Comparison of ENCODE assay signal across 8 cellular contexts in the genomic region with DNA sequence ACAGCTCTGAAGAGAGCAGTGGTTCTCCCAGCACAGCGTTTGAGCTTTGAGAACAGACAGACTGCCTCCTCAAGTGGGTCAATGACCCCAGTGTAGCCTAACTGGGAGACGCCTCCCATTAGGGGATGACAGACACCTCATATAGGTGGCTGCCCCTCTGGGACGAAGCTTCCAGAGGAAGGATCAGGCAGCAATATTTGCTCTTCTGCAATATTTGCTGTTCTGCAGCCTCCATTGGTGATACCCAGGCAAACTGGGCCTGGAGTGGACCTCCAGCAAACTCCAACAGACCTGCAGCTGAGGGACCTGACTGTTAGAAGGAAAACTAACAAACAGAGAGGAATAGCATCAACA. TPM values are rescaled to one million over a fixed set of nuclear protein-coding genes. Genes with fewer than 3 reads are reported as not detected.
DNase-seq lines count a peak whose midpoint lies in the region; ATAC-seq and TF ChIP-seq lines count a peak whose summit lies in the region.
"Not testable (repeated sequence)": the region's sequence is repeated elsewhere in the genome, so short reads cannot be mapped to it uniquely, and the experiment has no call there.

No MANE protein-coding gene starts in this region.

- not testable (repeated sequence) for H3K9me3 ChIP-seq in CD8-positive, alpha-beta memory T cell (ENCODE audit: low read length); cardiac muscle cell (ENCODE audit: low read depth); mesenchymal stem cell (ENCODE audit: control insufficient read depth, low read length); neural progenitor cell (ENCODE audit: low read depth)

- CTCF ChIA-PET in CD8-positive, alpha-beta memory T cell (lab: Charles Lee) = interaction anchor here (1.6 kb wide), 1 partner anchor 10 kb away, joined by 3 read pairs; no protein-coding TSS in a partner anchor
- CTCF ChIA-PET in activated CD4-positive, alpha-beta memory T cell treated with anti-CD3 and anti-CD28 coated beads for 36 hours (lab: Charles Lee) = interaction anchor here (1.0 to 1.7 kb wide), 3 partner anchors 12 to 397 kb away, joined by 3 read pairs; partner anchors contain the start of gene PCNP

- not testable (repeated sequence) for DNase-seq in CD8-positive, alpha-beta memory T cell; activated CD4-positive, alpha-beta memory T cell treated with anti-CD3 and anti-CD28 coated beads for 36 hours; activated naive CD8-positive, alpha-beta T cell treated with anti-CD3 and anti-CD28 coated beads, Interleukin-2, amount 10 ng/mL, durations not matched to agents 7 days and 5 days; cardiac muscle cell (ENCODE audit: low read depth in 1 of 2, low spot score in 1 of 2); mesenchymal stem cell; neural progenitor cell (ENCODE audit: low spot score)
- peak; percentile 16 for DNase-seq in NCI-H2227 (lab: John Stamatoyannopoulos, UW; ENCODE audit: unreplicated experiment)

- WGBS in mesenchymal stem cell = 26% methylated on average over 3 of the region's 3 CpGs

- peak overlapping the region; percentile 69 to 88 for H3K18ac ChIP-seq in mesenchymal stem cell (ENCODE audit: low read depth in 1 of 2, low read length in 2 of 2)

- intact Hi-C loops in activated CD4-positive, alpha-beta memory T cell treated with anti-CD3 and anti-CD28 coated beads for 36 hours (cut with micrococcal nuclease) = loop anchor here (2.0 to 5.0 kb wide), 4 partner anchors 52 to 105 kb away; partner anchors contain the start of gene PCNP

- peaks cover 2 to 36% (median 19%) of the 10 kb centered on the region in 3 donors for H3K36me3 Mint-ChIP-seq in CD8-positive, alpha-beta memory T cell
- H3K36me3 Mint-ChIP-seq in activated CD4-positive, alpha-beta memory T cell treated with anti-CD3 and anti-CD28 coated beads for 36 hours = peaks cover 13% of the 10 kb centered on the region
- peaks cover 43% of the 10 kb centered on the region for H3K36me3 Mint-ChIP-seq in activated naive CD8-positive, alpha-beta T cell treated with anti-CD3 and anti-CD28 coated beads, Interleukin-2, amount 10 ng/mL, durations not matched to agents 7 days and 5 days
- peaks cover 31% of the 10 kb centered on the region for H3K36me3 Mint-ChIP-seq in neural progenitor cell
- H3K36me3 Mint-ChIP-seq in stimulated activated memory B cell treated with anti-CD40 and anti-IgM and Interleukin-4, amounts not matched to agents 10 μg/mL and 1 μg/mL and 100 μg/mL, for 72 hours = peaks cover 38% of the 10 kb centered on the region

- not testable (repeated sequence) for H2AFZ ChIP-seq in mesenchymal stem cell (ENCODE audit: low read depth, low read length)
- H2AFZ ChIP-seq in neural progenitor cell (replicated peaks) = peak overlapping the region; percentile 89

- H3K4me1 Mint-ChIP-seq in CD8-positive, alpha-beta memory T cell = peaks cover 62 to 86% (median 78%) of the 10 kb centered on the region in 3 donors
- peaks cover 49% of the 10 kb centered on the region for H3K4me1 Mint-ChIP-seq in activated CD4-positive, alpha-beta memory T cell treated with anti-CD3 and anti-CD28 coated beads for 36 hours (ENCODE audit: low read depth)
- H3K4me1 Mint-ChIP-seq in activated naive CD8-positive, alpha-beta T cell treated with anti-CD3 and anti-CD28 coated beads, Interleukin-2, amount 10 ng/mL, durations not matched to agents 7 days and 5 days = peaks cover 30% of the 10 kb centered on the region
- H3K4me1 Mint-ChIP-seq in neural progenitor cell = peaks cover 11% of the 10 kb centered on the region
- peaks cover 44% of the 10 kb centered on the region for H3K4me1 Mint-ChIP-seq in stimulated activated memory B cell treated with anti-CD40 and anti-IgM and Interleukin-4, amounts not matched to agents 10 μg/mL and 1 μg/mL and 100 μg/mL, for 72 hours

- peak overlapping the region in 7 of 8 donors; percentile 19 to 93 (median 82) for H3K27ac Mint-ChIP-seq in CD8-positive, alpha-beta memory T cell
- H3K27ac Mint-ChIP-seq in activated CD4-positive, alpha-beta memory T cell treated with anti-CD3 and anti-CD28 coated beads for 36 hours = peak overlapping the region; percentile 84
- peak overlapping the region; percentile 19 for H3K27ac Mint-ChIP-seq in activated naive CD8-positive, alpha-beta T cell treated with anti-CD3 and anti-CD28 coated beads, Interleukin-2, amount 10 ng/mL, durations not matched to agents 7 days and 5 days
- not testable (repeated sequence) for H3K27ac Mint-ChIP-seq in neural progenitor cell
- H3K27ac Mint-ChIP-seq in stimulated activated memory B cell treated with anti-CD40 and anti-IgM and Interleukin-4, amounts not matched to agents 10 μg/mL and 1 μg/mL and 100 μg/mL, for 72 hours = peak overlapping the region; percentile 6

- H3F3A ChIP-seq in neural progenitor cell (ENCODE audit: low read depth) = not testable (repeated sequence)

- not testable (repeated sequence) for H2BK5ac ChIP-seq in mesenchymal stem cell (ENCODE audit: low read depth, low read length, poor library complexity, severe bottlenecking)

- ATAC-seq in activated naive CD8-positive, alpha-beta T cell treated with anti-CD3 and anti-CD28 coated beads, Interleukin-2, amount 10 ng/mL, durations not matched to agents 7 days and 5 days (ENCODE audit: low read depth); stimulated activated memory B cell treated with anti-CD40 and anti-IgM and Interleukin-4, amounts not matched to agents 10 μg/mL and 1 μg/mL and 100 μg/mL, for 72 hours: not testable (repeated sequence)

- not testable (repeated sequence) for H3K4me3 ChIP-seq in CD8-positive, alpha-beta memory T cell (ENCODE audit: low read length); mesenchymal stem cell (ENCODE audit: insufficient read depth in 1 of 2, low read depth in 1 of 2, low read length in 2 of 2)
- H3K4me3 ChIP-seq in cardiac muscle cell (peak overlapping the region; percentile 10), neural progenitor cell (peak overlapping the region; percentile 37)

- not testable (repeated sequence) for H3K9me3 Mint-ChIP-seq in CD8-positive, alpha-beta memory T cell; activated naive CD8-positive, alpha-beta T cell treated with anti-CD3 and anti-CD28 coated beads, Interleukin-2, amount 10 ng/mL, durations not matched to agents 7 days and 5 days; stimulated activated memory B cell treated with anti-CD40 and anti-IgM and Interleukin-4, amounts not matched to agents 10 μg/mL and 1 μg/mL and 100 μg/mL, for 72 hours
- peaks cover 21% of the 10 kb centered on the region for H3K9me3 Mint-ChIP-seq in activated CD4-positive, alpha-beta memory T cell treated with anti-CD3 and anti-CD28 coated beads for 36 hours
- peaks cover 38% of the 10 kb centered on the region for H3K9me3 Mint-ChIP-seq in neural progenitor cell

- H3K36me3 ChIP-seq in CD8-positive, alpha-beta memory T cell (ENCODE audit: insufficient read depth, low read length); cardiac muscle cell; mesenchymal stem cell (ENCODE audit: control insufficient read depth in 1 of 2, insufficient read depth in 2 of 2, low read depth in 1 of 2, low read length in 2 of 2); neural progenitor cell: not testable (repeated sequence)

- H3K79me2 ChIP-seq in neural progenitor cell (ENCODE audit: low read depth) = peaks cover 19% of the 10 kb centered on the region

- H3K14ac ChIP-seq in mesenchymal stem cell (ENCODE audit: low read length in 2 of 2) = peak overlapping the region in 1 of 2 experiments; percentile 18

- TF ChIP-seq CTCF in cardiac muscle cell (IDR thresholded peaks at IDR 0.05; ENCODE audit: low read depth, low read length); neural progenitor cell (IDR thresholded peaks at IDR 0.05): not testable (repeated sequence)

- not testable (repeated sequence) for H3K4me2 ChIP-seq in mesenchymal stem cell (ENCODE audit: low read length, poor library complexity, severe bottlenecking)
- peak overlapping the region; percentile 72 for H3K4me2 ChIP-seq in neural progenitor cell

- H3K23ac ChIP-seq in mesenchymal stem cell (ENCODE audit: low read length in 2 of 2) = not testable (repeated sequence)

- peaks cover 14% of the 10 kb centered on the region for H3K79me1 ChIP-seq in mesenchymal stem cell (replicated peaks; ENCODE audit: low read length, poor library complexity, severe bottlenecking)

- H2BK15ac ChIP-seq in mesenchymal stem cell (ENCODE audit: low read depth, poor library complexity, severe bottlenecking) = not testable (repeated sequence)

- not testable (repeated sequence) for H3K27me3 ChIP-seq in CD8-positive, alpha-beta memory T cell (ENCODE audit: insufficient read depth, low read length, poor library complexity, severe bottlenecking); cardiac muscle cell; mesenchymal stem cell (ENCODE audit: control insufficient read depth in 1 of 2, insufficient read depth in 1 of 2, low read length in 2 of 2); neural progenitor cell

- not testable (repeated sequence) for H4K20me1 ChIP-seq in neural progenitor cell (ENCODE audit: low read depth)

- POLR2A ChIA-PET in CD8-positive, alpha-beta memory T cell (lab: Charles Lee); activated naive CD8-positive, alpha-beta T cell treated with anti-CD3 and anti-CD28 coated beads, Interleukin-2, amount 10 ng/mL, durations not matched to agents 7 days and 5 days (lab: Charles Lee): not testable (repeated sequence)
- POLR2A ChIA-PET in activated CD4-positive, alpha-beta memory T cell treated with anti-CD3 and anti-CD28 coated beads for 36 hours (lab: Charles Lee) = interaction anchor here (0.6 to 2.3 kb wide), 2 partner anchors 51 to 62 kb away, joined by 3 to 5 read pairs; no protein-coding TSS in a partner anchor

- peak overlapping the region; percentile 92 for H4K8ac ChIP-seq in mesenchymal stem cell (ENCODE audit: low read length)

- H3K4ac ChIP-seq in mesenchymal stem cell (ENCODE audit: low read depth in 1 of 2, low read length in 2 of 2) = peak overlapping the region in 1 of 2 experiments; percentile 71

- not testable (repeated sequence) for H3K27ac ChIP-seq in CD8-positive, alpha-beta memory T cell (ENCODE audit: low read depth, low read length); mesenchymal stem cell (ENCODE audit: low read length, poor library complexity, severe bottlenecking)
- peak overlapping the region; percentile 90 for H3K27ac ChIP-seq in cardiac muscle cell
- H3K27ac ChIP-seq in neural progenitor cell = peak overlapping the region; percentile 45

- not testable (repeated sequence) for H3K9ac ChIP-seq in mesenchymal stem cell (ENCODE audit: low read length); neural progenitor cell

- H4K91ac ChIP-seq in mesenchymal stem cell (ENCODE audit: low read length) = peak overlapping the region; percentile 85

- peaks cover 15% of the 10 kb centered on the region for H3K4me1 ChIP-seq in CD8-positive, alpha-beta memory T cell (ENCODE audit: insufficient read depth, low read length)
- H3K4me1 ChIP-seq in cardiac muscle cell (ENCODE audit: low read depth) = peaks cover 19% of the 10 kb centered on the region
- not testable (repeated sequence) for H3K4me1 ChIP-seq in mesenchymal stem cell (ENCODE audit: control insufficient read depth, insufficient read depth, low read depth, low read length); neural progenitor cell

- not testable (repeated sequence) for H2AK5ac ChIP-seq in mesenchymal stem cell (ENCODE audit: low read length, severe bottlenecking)

- H2BK120ac ChIP-seq in mesenchymal stem cell (ENCODE audit: low read depth, low read length) = peak overlapping the region; percentile 58

- H2BK12ac ChIP-seq in mesenchymal stem cell (ENCODE audit: low read length in 2 of 2) = not testable (repeated sequence)

- peak overlapping the region in 5 of 7 donors; percentile 29 to 84 (median 70) for H3K4me3 Mint-ChIP-seq in CD8-positive, alpha-beta memory T cell
- peak overlapping the region; percentile 74 for H3K4me3 Mint-ChIP-seq in activated CD4-positive, alpha-beta memory T cell treated with anti-CD3 and anti-CD28 coated beads for 36 hours
- peak overlapping the region; percentile 29 for H3K4me3 Mint-ChIP-seq in activated naive CD8-positive, alpha-beta T cell treated with anti-CD3 and anti-CD28 coated beads, Interleukin-2, amount 10 ng/mL, durations not matched to agents 7 days and 5 days
- peak overlapping the region; percentile 65 for H3K4me3 Mint-ChIP-seq in neural progenitor cell
- not testable (repeated sequence) for H3K4me3 Mint-ChIP-seq in stimulated activated memory B cell treated with anti-CD40 and anti-IgM and Interleukin-4, amounts not matched to agents 10 μg/mL and 1 μg/mL and 100 μg/mL, for 72 hours

- not testable (repeated sequence) for H3K27me3 Mint-ChIP-seq in CD8-positive, alpha-beta memory T cell; activated CD4-positive, alpha-beta memory T cell treated with anti-CD3 and anti-CD28 coated beads for 36 hours; activated naive CD8-positive, alpha-beta T cell treated with anti-CD3 and anti-CD28 coated beads, Interleukin-2, amount 10 ng/mL, durations not matched to agents 7 days and 5 days; neural progenitor cell (ENCODE audit: insufficient read depth, low read depth); stimulated activated memory B cell treated with anti-CD40 and anti-IgM and Interleukin-4, amounts not matched to agents 10 μg/mL and 1 μg/mL and 100 μg/mL, for 72 hours

RNA-seq across cellular contexts. Expression of gene SENP7, which starts 45.7 kb away (rescaled TPM):
- 10 to 100 TPM; 11.1 to 13.2 TPM for total RNA-seq in CD8-positive, alpha-beta memory T cell
- 8.3 TPM for polyA plus RNA-seq in CD8-positive, alpha-beta memory T cell
- 10 to 100 TPM; 15.8 to 18.4 TPM for total RNA-seq in activated CD4-positive, alpha-beta memory T cell treated with anti-CD3 and anti-CD28 coated beads for 36 hours
- total RNA-seq in activated naive CD8-positive, alpha-beta T cell treated with anti-CD3 and anti-CD28 coated beads, Interleukin-2, amount 10 ng/mL, durations not matched to agents 7 days and 5 days = 10 to 100 TPM; 42.5 to 47.6 TPM
- total RNA-seq in cardiac muscle cell = 12.2 and 18.9 TPM in 2 replicates
- polyA plus RNA-seq in cardiac muscle cell = 8.2 and 12.7 TPM in 2 replicates
- 7.4 TPM for polyA plus RNA-seq in mesenchymal stem cell (2013, experiment 1 of 2)
- 7.3 TPM for polyA plus RNA-seq in mesenchymal stem cell (2013, experiment 2 of 2)
- 31.4 and 48.0 TPM in 2 replicates for total RNA-seq in neural progenitor cell (ENCODE audit: low replicate concordance)
